Comparison of ENCODE assay signal across 7 cellular contexts in the genomic region with DNA sequence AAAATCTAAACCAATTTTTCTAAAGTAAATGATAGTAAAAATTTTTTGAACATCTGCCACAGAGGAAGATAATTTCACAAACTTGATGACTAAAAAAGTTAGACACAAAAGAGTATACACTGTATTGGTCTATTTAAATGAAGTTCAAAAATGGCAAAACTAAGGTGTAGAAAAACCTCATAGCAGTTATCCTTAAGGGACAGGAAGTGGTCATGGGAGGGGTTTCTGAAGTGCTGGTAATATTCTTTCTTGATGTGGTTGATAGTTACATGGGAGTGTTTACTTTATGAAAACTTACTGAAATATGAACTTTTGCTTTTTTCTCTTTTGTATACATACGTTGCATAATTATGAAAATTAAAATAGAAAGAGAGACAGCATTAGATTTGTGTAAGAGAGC.
DNase-seq lines count a peak whose midpoint lies in the region; ATAC-seq lines count a peak whose summit lies in the region.
"Not testable (repeated sequence)": the region's sequence is repeated elsewhere in the genome, so short reads cannot be mapped to it uniquely, and the experiment has no call there.

No MANE protein-coding gene starts in this region.

- peak; percentile 97 for ATAC-seq in T-helper 17 cell
- ATAC-seq in activated CD8-positive, alpha-beta T cell treated with anti-CD3 and anti-CD28 coated beads, Interleukin-2, amount 10 ng/mL, durations not matched to agents 7 days and 5 days, result peak; percentile 76
- ATAC-seq in effector memory CD8-positive, alpha-beta T cell (replicated peaks), result peak; percentile 98
- peak; percentile 98 to 99 for ATAC-seq in naive thymus-derived CD8-positive, alpha-beta T cell
- ATAC-seq in stimulated activated naive CD8-positive, alpha-beta T cell treated with anti-CD3 and anti-CD28 coated beads, Interleukin-15, Interleukin-2, amounts not matched to agents 100 U/mL and 50 U/mL, for 24 hours, result peak; percentile 40

- not testable (repeated sequence) for H3K4me3 ChIP-seq in CD8-positive, alpha-beta memory T cell (ENCODE audit: low read length)

- H3K27ac Mint-ChIP-seq in CD8-positive, alpha-beta memory T cell, result peak overlapping the region in 5 of 8 donors; percentile 12 to 43 (median 23)
- not testable (repeated sequence) for H3K27ac Mint-ChIP-seq in T-helper 17 cell; activated CD8-positive, alpha-beta T cell treated with anti-CD3 and anti-CD28 coated beads, Interleukin-2, amount 10 ng/mL, durations not matched to agents 7 days and 5 days; activated naive CD4-positive, alpha-beta T cell treated with anti-CD3 and anti-CD28 coated beads, Interleukin-2, amount 50 U/mL, for 24 hours; effector memory CD8-positive, alpha-beta T cell
- peak overlapping the region in 4 of 10 donors; percentile 27 to 75 (median 42) for H3K27ac Mint-ChIP-seq in naive thymus-derived CD8-positive, alpha-beta T cell

- H3K36me3 Mint-ChIP-seq in CD8-positive, alpha-beta memory T cell; T-helper 17 cell (ENCODE audit: low read depth); activated CD8-positive, alpha-beta T cell treated with anti-CD3 and anti-CD28 coated beads, Interleukin-2, amount 10 ng/mL, durations not matched to agents 7 days and 5 days (ENCODE audit: low read depth); activated naive CD4-positive, alpha-beta T cell treated with anti-CD3 and anti-CD28 coated beads, Interleukin-2, amount 50 U/mL, for 24 hours; effector memory CD8-positive, alpha-beta T cell (ENCODE audit: insufficient read depth); naive thymus-derived CD8-positive, alpha-beta T cell: not testable (repeated sequence)

- POLR2A ChIA-PET in CD8-positive, alpha-beta memory T cell (lab: Charles Lee); activated CD8-positive, alpha-beta T cell treated with anti-CD3 and anti-CD28 coated beads, Interleukin-2, amount 10 ng/mL, durations not matched to agents 7 days and 5 days (lab: Charles Lee); naive thymus-derived CD8-positive, alpha-beta T cell (lab: Charles Lee): not testable (repeated sequence)

- peak overlapping the region in 5 of 7 donors; percentile 9 to 78 (median 38) for H3K4me3 Mint-ChIP-seq in CD8-positive, alpha-beta memory T cell
- not testable (repeated sequence) for H3K4me3 Mint-ChIP-seq in T-helper 17 cell; activated CD8-positive, alpha-beta T cell treated with anti-CD3 and anti-CD28 coated beads, Interleukin-2, amount 10 ng/mL, durations not matched to agents 7 days and 5 days
- H3K4me3 Mint-ChIP-seq in activated naive CD4-positive, alpha-beta T cell treated with anti-CD3 and anti-CD28 coated beads, Interleukin-2, amount 50 U/mL, for 24 hours, result peak overlapping the region; percentile 30
- H3K4me3 Mint-ChIP-seq in effector memory CD8-positive, alpha-beta T cell, result peak overlapping the region in 1 of 2 donors; percentile 45
- H3K4me3 Mint-ChIP-seq in naive thymus-derived CD8-positive, alpha-beta T cell, result peak overlapping the region in 3 of 10 donors; percentile 33 to 45 (median 42)

- CTCF ChIA-PET in CD8-positive, alpha-beta memory T cell (lab: Charles Lee); activated CD8-positive, alpha-beta T cell treated with anti-CD3 and anti-CD28 coated beads, Interleukin-2, amount 10 ng/mL, durations not matched to agents 7 days and 5 days (lab: Charles Lee): not testable (repeated sequence)

- H3K36me3 ChIP-seq in CD8-positive, alpha-beta memory T cell (ENCODE audit: insufficient read depth, low read length), result not testable (repeated sequence)

- not testable (repeated sequence) for H3K9me3 ChIP-seq in CD8-positive, alpha-beta memory T cell (ENCODE audit: low read length); T-helper 17 cell (ENCODE audit: control insufficient read depth, low read length, poor library complexity, severe bottlenecking)

- peaks cover 12 to 26% (median 26%) of the 10 kb centered on the region in 3 donors for H3K4me1 Mint-ChIP-seq in CD8-positive, alpha-beta memory T cell
- not testable (repeated sequence) for H3K4me1 Mint-ChIP-seq in T-helper 17 cell; activated CD8-positive, alpha-beta T cell treated with anti-CD3 and anti-CD28 coated beads, Interleukin-2, amount 10 ng/mL, durations not matched to agents 7 days and 5 days (ENCODE audit: low read depth)
- H3K4me1 Mint-ChIP-seq in activated naive CD4-positive, alpha-beta T cell treated with anti-CD3 and anti-CD28 coated beads, Interleukin-2, amount 50 U/mL, for 24 hours, result peaks cover 27% of the 10 kb centered on the region
- H3K4me1 Mint-ChIP-seq in effector memory CD8-positive, alpha-beta T cell (ENCODE audit: low read depth in 2 of 2), result peaks cover 9 to 20% of the 10 kb centered on the region in 2 donors
- H3K4me1 Mint-ChIP-seq in naive thymus-derived CD8-positive, alpha-beta T cell, result peaks cover 5 to 23% (median 14%) of the 10 kb centered on the region in 4 donors

- not testable (repeated sequence) for H3K27ac ChIP-seq in CD8-positive, alpha-beta memory T cell (ENCODE audit: low read depth, low read length)

- DNase-seq in CD8-positive, alpha-beta memory T cell, result peak in 2 of 5 donors; percentile 1 to 11
- DNase-seq in T-helper 17 cell; activated CD8-positive, alpha-beta T cell treated with anti-CD3 and anti-CD28 coated beads, Interleukin-2, amount 10 ng/mL, durations not matched to agents 7 days and 5 days; effector memory CD8-positive, alpha-beta T cell; stimulated activated naive CD8-positive, alpha-beta T cell treated with anti-CD3 and anti-CD28 coated beads, Interleukin-15, Interleukin-2, amounts not matched to agents 100 U/mL and 50 U/mL, for 24 hours: not testable (repeated sequence)
- peak in 2 of 10 donors; percentile 10 to 31 for DNase-seq in naive thymus-derived CD8-positive, alpha-beta T cell

- H3K4me1 ChIP-seq in CD8-positive, alpha-beta memory T cell (ENCODE audit: insufficient read depth, low read length), result not testable (repeated sequence)

- H3K27me3 ChIP-seq in CD8-positive, alpha-beta memory T cell (ENCODE audit: insufficient read depth, low read length, poor library complexity, severe bottlenecking), result not testable (repeated sequence)

- not testable (repeated sequence) for H3K9me3 Mint-ChIP-seq in CD8-positive, alpha-beta memory T cell; activated naive CD4-positive, alpha-beta T cell treated with anti-CD3 and anti-CD28 coated beads, Interleukin-2, amount 50 U/mL, for 24 hours; effector memory CD8-positive, alpha-beta T cell
- H3K9me3 Mint-ChIP-seq in activated CD8-positive, alpha-beta T cell treated with anti-CD3 and anti-CD28 coated beads, Interleukin-2, amount 10 ng/mL, durations not matched to agents 7 days and 5 days (ENCODE audit: insufficient read depth), result peaks cover 17% of the 10 kb centered on the region
- peaks cover 0 to 10% (median 0%) of the 10 kb centered on the region in 9 donors for H3K9me3 Mint-ChIP-seq in naive thymus-derived CD8-positive, alpha-beta T cell

- not testable (repeated sequence) for H3K27me3 Mint-ChIP-seq in CD8-positive, alpha-beta memory T cell; T-helper 17 cell; activated CD8-positive, alpha-beta T cell treated with anti-CD3 and anti-CD28 coated beads, Interleukin-2, amount 10 ng/mL, durations not matched to agents 7 days and 5 days (ENCODE audit: low read depth); activated naive CD4-positive, alpha-beta T cell treated with anti-CD3 and anti-CD28 coated beads, Interleukin-2, amount 50 U/mL, for 24 hours; effector memory CD8-positive, alpha-beta T cell; naive thymus-derived CD8-positive, alpha-beta T cell

Comparison
In these comparisons a context has a peak if more than half of its experiments do, and no peak if none do; other contexts are left out.
1. ATAC-seq: peak in every context shown above with its lines; median percentile 98 in naive thymus-derived CD8-positive, alpha-beta T cell; 98 in effector memory CD8-positive, alpha-beta T cell; 97 in T-helper 17 cell; 76 in activated CD8-positive, alpha-beta T cell treated with anti-CD3 and anti-CD28 coated beads, Interleukin-2, amount 10 ng/mL, durations not matched to agents 7 days and 5 days; 40 in stimulated activated naive CD8-positive, alpha-beta T cell treated with anti-CD3 and anti-CD28 coated beads, Interleukin-15, Interleukin-2, amounts not matched to agents 100 U/mL and 50 U/mL, for 24 hours.